1 cellular context compared by ENCODE assay signal in the genomic region with DNA sequence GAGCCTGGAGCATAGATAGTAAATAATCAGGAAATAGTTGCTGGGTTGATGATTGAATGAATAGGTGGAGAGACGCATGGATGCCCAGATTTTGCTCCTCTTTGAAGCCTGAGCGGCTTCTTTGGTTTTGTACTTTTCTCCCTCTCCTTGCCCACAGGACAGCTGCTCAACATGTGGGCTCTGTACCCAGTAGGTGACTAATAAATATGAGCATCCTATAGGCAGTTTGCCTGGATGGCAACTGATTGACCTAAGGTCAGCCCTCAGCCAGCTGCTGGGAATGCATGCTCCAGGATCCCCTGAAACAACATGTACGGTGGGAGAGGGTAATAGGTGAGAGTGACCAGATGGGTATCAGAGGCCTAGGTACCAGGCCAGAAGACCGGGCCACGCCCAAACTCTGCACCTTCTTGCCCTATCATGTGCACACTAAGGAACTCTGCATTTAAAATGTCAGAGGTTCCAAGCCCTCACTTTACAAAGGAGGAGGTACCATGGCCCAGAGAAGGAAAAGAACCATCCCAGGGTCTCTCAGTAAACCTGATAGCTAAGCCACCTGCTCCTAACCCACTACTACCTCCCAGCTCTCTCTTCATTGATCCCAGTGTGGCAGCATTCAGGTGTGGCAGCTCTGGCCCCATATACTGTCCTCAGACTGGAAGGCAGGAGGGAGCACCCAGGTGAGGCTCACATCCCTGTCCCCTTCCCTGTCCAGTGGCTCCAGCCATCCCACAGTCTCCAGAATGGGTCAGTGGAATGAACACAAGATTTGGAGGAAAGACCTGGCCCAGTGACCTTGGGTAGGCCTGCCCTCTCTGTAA.
TF ChIP-seq lines count a peak whose summit lies in the region.

No MANE protein-coding gene starts in this region.

TF ChIP-seq in GM23338, 12 proteins besides CTCF, POLR2A, EP300 and RAD21 (continued from another document):
- TF ChIP-seq, protein P1, sequence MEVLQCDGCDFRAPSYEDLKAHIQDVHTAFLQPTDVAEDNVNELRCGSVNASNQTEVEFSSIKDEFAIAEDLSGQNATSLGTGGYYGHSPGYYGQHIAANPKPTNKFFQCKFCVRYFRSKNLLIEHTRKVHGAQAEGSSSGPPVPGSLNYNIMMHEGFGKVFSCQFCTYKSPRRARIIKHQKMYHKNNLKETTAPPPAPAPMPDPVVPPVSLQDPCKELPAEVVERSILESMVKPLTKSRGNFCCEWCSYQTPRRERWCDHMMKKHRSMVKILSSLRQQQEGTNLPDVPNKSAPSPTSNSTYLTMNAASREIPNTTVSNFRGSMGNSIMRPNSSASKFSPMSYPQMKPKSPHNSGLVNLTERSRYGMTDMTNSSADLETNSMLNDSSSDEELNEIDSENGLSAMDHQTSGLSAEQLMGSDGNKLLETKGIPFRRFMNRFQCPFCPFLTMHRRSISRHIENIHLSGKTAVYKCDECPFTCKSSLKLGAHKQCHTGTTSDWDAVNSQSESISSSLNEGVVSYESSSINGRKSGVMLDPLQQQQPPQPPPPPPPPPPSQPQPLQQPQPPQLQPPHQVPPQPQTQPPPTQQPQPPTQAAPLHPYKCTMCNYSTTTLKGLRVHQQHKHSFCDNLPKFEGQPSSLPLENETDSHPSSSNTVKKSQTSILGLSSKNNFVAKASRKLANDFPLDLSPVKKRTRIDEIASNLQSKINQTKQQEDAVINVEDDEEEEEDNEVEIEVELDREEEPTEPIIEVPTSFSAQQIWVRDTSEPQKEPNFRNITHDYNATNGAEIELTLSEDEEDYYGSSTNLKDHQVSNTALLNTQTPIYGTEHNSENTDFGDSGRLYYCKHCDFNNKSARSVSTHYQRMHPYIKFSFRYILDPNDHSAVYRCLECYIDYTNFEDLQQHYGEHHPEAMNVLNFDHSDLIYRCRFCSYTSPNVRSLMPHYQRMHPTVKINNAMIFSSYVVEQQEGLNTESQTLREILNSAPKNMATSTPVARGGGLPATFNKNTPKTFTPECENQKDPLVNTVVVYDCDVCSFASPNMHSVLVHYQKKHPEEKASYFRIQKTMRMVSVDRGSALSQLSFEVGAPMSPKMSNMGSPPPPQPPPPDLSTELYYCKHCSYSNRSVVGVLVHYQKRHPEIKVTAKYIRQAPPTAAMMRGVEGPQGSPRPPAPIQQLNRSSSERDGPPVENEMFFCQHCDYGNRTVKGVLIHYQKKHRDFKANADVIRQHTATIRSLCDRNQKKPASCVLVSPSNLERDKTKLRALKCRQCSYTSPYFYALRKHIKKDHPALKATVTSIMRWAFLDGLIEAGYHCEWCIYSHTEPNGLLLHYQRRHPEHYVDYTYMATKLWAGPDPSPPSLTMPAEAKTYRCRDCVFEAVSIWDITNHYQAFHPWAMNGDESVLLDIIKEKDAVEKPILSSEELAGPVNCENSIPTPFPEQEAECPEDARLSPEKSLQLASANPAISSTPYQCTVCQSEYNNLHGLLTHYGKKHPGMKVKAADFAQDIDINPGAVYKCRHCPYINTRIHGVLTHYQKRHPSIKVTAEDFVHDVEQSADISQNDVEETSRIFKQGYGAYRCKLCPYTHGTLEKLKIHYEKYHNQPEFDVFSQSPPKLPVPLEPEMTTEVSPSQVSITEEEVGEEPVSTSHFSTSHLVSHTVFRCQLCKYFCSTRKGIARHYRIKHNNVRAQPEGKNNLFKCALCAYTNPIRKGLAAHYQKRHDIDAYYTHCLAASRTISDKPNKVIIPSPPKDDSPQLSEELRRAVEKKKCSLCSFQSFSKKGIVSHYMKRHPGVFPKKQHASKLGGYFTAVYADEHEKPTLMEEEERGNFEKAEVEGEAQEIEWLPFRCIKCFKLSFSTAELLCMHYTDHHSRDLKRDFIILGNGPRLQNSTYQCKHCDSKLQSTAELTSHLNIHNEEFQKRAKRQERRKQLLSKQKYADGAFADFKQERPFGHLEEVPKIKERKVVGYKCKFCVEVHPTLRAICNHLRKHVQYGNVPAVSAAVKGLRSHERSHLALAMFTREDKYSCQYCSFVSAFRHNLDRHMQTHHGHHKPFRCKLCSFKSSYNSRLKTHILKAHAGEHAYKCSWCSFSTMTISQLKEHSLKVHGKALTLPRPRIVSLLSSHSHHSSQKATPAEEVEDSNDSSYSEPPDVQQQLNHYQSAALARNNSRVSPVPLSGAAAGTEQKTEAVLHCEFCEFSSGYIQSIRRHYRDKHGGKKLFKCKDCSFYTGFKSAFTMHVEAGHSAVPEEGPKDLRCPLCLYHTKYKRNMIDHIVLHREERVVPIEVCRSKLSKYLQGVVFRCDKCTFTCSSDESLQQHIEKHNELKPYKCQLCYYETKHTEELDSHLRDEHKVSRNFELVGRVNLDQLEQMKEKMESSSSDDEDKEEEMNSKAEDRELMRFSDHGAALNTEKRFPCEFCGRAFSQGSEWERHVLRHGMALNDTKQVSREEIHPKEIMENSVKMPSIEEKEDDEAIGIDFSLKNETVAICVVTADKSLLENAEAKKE (CRISPR knock-in tag; IDR thresholded peaks at IDR 0.05) = no peak
- TF ChIP-seq ZNF331 (CRISPR knock-in tag; IDR thresholded peaks at IDR 0.05; ENCODE audit: low read depth) = no peak
- TF ChIP-seq EZH2 (IDR thresholded peaks at IDR 0.05; ENCODE audit: low read depth, unreplicated experiment) = no peak
- TF ChIP-seq NANOG (IDR thresholded peaks at IDR 0.05; ENCODE audit: borderline replicate concordance) = no peak
